ENCODE assay signal across 2 cellular contexts in the genomic region with DNA sequence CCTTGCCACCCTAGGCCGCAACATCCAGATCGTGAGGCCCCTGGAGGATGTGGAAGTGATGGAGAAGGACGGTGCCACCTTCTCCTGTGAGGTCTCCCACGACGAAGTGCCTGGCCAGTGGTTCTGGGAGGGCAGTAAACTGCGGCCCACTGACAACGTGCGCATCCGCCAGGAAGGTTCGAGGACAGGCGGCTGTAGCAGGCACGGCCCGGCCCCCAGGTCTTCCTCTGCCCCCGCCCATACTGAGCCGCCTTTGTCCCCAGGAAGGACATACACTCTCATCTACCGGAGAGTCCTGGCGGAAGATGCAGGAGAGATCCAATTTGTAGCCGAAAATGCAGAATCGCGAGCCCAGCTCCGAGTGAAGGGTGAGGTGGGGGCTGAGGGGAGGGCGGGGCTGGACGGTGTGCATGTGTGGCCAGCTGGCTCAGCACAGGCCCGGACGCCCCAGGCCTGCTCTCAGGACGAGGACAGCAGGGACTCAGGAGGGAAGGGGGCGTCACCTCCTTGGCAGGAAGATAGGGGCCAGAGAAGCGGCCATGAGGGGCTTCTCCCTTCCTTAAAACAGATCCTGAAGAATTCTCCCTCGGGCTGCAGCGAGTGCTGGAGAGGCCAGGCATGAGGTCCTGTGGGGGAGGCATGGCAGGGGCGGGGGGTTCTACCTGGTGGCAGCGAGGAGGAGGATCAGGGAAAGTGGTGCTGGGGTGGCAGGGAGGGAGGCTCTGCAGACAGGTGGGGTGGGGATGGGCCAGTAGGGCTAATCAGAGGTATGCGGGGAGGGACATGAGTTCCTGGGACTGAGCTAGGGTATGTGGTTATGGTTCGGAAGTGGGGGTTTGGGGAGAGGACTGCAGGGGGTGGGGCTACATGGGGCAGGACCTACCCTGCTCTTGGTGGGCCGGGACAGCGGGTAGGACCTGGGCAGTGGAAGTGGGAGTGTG.
TF ChIP-seq lines count a peak whose summit lies in the region.

No MANE protein-coding gene starts in this region.

TF ChIP-seq in SK-N-SH, 30 proteins besides CTCF, POLR2A, EP300 and RAD21 (continued from another document):
- TF ChIP-seq, protein P1, sequence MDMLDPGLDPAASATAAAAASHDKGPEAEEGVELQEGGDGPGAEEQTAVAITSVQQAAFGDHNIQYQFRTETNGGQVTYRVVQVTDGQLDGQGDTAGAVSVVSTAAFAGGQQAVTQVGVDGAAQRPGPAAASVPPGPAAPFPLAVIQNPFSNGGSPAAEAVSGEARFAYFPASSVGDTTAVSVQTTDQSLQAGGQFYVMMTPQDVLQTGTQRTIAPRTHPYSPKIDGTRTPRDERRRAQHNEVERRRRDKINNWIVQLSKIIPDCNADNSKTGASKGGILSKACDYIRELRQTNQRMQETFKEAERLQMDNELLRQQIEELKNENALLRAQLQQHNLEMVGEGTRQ (IDR thresholded peaks at IDR 0.05; ENCODE audit: borderline replicate concordance, low read depth, low read length): no peak
- TF ChIP-seq TAF1 (IDR thresholded peaks at IDR 0.05; ENCODE audit: borderline replicate concordance, low read depth, low read length) (no peak), TCF12 (IDR thresholded peaks at IDR 0.05) (no peak), TEAD4 (IDR thresholded peaks at IDR 0.05; ENCODE audit: borderline replicate concordance, insufficient read depth) (no peak), RXRA (IDR thresholded peaks at IDR 0.05; ENCODE audit: borderline replicate concordance, low read depth) (no peak), FOXJ3 (CRISPR knock-in tag; IDR thresholded peaks at IDR 0.05) (no peak), FOXM1 (IDR thresholded peaks at IDR 0.05; ENCODE audit: low read depth) (no peak), MXI1 (IDR thresholded peaks at IDR 0.05; ENCODE audit: low read depth, low read length) (no peak), FOSL2 (IDR thresholded peaks at IDR 0.05; ENCODE audit: borderline replicate concordance, low read depth) (no peak), NFIC (IDR thresholded peaks at IDR 0.05; ENCODE audit: borderline replicate concordance) (no peak)
- TF ChIP-seq, protein P2, sequence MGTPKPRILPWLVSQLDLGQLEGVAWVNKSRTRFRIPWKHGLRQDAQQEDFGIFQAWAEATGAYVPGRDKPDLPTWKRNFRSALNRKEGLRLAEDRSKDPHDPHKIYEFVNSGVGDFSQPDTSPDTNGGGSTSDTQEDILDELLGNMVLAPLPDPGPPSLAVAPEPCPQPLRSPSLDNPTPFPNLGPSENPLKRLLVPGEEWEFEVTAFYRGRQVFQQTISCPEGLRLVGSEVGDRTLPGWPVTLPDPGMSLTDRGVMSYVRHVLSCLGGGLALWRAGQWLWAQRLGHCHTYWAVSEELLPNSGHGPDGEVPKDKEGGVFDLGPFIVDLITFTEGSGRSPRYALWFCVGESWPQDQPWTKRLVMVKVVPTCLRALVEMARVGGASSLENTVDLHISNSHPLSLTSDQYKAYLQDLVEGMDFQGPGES (IDR thresholded peaks at IDR 0.05; ENCODE audit: low read depth, low read length): no peak
- TF ChIP-seq, protein P3, sequence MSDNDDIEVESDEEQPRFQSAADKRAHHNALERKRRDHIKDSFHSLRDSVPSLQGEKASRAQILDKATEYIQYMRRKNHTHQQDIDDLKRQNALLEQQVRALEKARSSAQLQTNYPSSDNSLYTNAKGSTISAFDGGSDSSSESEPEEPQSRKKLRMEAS (IDR thresholded peaks at IDR 0.05; ENCODE audit: low read depth): no peak

TF ChIP-seq in SK-N-SH treated with all-trans-retinoic acid at 6 μM for 48 hours, 23 proteins besides CTCF, POLR2A, EP300 and RAD21 (continued from another document):
- TF ChIP-seq, protein P4, sequence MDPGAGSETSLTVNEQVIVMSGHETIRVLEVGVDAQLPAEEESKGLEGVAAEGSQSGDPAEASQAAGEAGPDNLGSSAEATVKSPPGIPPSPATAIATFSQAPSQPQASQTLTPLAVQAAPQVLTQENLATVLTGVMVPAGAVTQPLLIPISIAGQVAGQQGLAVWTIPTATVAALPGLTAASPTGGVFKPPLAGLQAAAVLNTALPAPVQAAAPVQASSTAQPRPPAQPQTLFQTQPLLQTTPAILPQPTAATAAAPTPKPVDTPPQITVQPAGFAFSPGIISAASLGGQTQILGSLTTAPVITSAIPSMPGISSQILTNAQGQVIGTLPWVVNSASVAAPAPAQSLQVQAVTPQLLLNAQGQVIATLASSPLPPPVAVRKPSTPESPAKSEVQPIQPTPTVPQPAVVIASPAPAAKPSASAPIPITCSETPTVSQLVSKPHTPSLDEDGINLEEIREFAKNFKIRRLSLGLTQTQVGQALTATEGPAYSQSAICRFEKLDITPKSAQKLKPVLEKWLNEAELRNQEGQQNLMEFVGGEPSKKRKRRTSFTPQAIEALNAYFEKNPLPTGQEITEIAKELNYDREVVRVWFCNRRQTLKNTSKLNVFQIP (CRISPR knock-in tag; IDR thresholded peaks at IDR 0.05; ENCODE audit: borderline replicate concordance, low read depth): no peak
- TF ChIP-seq, protein P5, sequence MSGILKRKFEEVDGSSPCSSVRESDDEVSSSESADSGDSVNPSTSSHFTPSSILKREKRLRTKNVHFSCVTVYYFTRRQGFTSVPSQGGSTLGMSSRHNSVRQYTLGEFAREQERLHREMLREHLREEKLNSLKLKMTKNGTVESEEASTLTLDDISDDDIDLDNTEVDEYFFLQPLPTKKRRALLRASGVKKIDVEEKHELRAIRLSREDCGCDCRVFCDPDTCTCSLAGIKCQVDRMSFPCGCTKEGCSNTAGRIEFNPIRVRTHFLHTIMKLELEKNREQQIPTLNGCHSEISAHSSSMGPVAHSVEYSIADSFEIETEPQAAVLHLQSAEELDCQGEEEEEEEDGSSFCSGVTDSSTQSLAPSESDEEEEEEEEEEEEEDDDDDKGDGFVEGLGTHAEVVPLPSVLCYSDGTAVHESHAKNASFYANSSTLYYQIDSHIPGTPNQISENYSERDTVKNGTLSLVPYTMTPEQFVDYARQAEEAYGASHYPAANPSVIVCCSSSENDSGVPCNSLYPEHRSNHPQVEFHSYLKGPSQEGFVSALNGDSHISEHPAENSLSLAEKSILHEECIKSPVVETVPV (CRISPR knock-in tag; IDR thresholded peaks at IDR 0.05): no peak
- TF ChIP-seq GLIS3 (CRISPR knock-in tag; IDR thresholded peaks at IDR 0.05) (no peak), RARB (CRISPR knock-in tag; IDR thresholded peaks at IDR 0.05) (no peak), TOX (CRISPR knock-in tag; IDR thresholded peaks at IDR 0.05; ENCODE audit: borderline replicate concordance) (no peak), ZFP3 (CRISPR knock-in tag; IDR thresholded peaks at IDR 0.05) (no peak)
- TF ChIP-seq, protein P6, sequence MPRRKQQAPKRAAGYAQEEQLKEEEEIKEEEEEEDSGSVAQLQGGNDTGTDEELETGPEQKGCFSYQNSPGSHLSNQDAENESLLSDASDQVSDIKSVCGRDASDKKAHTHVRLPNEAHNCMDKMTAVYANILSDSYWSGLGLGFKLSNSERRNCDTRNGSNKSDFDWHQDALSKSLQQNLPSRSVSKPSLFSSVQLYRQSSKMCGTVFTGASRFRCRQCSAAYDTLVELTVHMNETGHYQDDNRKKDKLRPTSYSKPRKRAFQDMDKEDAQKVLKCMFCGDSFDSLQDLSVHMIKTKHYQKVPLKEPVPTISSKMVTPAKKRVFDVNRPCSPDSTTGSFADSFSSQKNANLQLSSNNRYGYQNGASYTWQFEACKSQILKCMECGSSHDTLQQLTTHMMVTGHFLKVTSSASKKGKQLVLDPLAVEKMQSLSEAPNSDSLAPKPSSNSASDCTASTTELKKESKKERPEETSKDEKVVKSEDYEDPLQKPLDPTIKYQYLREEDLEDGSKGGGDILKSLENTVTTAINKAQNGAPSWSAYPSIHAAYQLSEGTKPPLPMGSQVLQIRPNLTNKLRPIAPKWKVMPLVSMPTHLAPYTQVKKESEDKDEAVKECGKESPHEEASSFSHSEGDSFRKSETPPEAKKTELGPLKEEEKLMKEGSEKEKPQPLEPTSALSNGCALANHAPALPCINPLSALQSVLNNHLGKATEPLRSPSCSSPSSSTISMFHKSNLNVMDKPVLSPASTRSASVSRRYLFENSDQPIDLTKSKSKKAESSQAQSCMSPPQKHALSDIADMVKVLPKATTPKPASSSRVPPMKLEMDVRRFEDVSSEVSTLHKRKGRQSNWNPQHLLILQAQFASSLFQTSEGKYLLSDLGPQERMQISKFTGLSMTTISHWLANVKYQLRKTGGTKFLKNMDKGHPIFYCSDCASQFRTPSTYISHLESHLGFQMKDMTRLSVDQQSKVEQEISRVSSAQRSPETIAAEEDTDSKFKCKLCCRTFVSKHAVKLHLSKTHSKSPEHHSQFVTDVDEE (CRISPR knock-in tag; IDR thresholded peaks at IDR 0.05): no peak
TF ChIP-seq in SK-N-SH treated with all-trans-retinoic acid at 6 μM for 48 hours: peak in this region for 0.
